Comparison of ENCODE assay signal across 14 cellular contexts in the genomic region with DNA sequence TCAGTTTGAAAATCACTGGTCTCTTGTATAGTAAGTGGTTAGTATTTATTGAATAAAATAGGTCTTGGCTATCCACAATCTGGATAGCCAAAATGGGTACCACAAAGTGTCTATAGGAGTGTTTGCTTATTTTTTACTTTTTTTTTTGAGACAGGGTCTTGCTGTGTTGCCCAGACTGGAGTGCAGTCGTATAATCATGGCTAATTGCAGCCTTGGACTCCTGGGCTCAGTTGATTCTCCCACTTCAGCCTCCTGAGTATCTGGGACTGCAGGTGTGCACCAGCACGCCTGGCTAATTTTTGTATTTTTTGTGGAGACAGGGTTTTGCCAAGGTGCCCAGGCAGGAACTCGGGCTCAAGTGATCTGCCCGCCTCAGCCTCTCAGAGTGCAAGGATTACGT. TPM values are rescaled to one million over a fixed set of nuclear protein-coding genes. Genes with fewer than 3 reads are reported as not detected.
DNase-seq lines count a peak whose midpoint lies in the region; ATAC-seq and TF ChIP-seq lines count a peak whose summit lies in the region.
"Had no signal": no experiment of that assay in that cellular context is flagged by ENCODE, and none has a peak within 500 bp of the region (broad histone marks: within the 10 kb centered on the region; RNA-seq: fewer than 3 reads in every experiment).

No MANE protein-coding gene starts in this region.

- whole genome bisulfite sequencing in ovary, 3 donors: 74 to 90% (median 78%) methylated on average over 5 of the region's 5 CpGs

- H3K36me3 Mint-ChIP-seq in stimulated activated naive CD8-positive, alpha-beta T cell treated with anti-CD3 and anti-CD28 coated beads, Interleukin-15, Interleukin-2, amounts not matched to agents 100 ng/mL and 50 ng/mL, for 24 hours (ENCODE audit: low read depth): peaks cover 55% of the 10 kb centered on the region
- peaks cover 23 to 49% (median 40%) of the 10 kb centered on the region in 5 donors for H3K36me3 Mint-ChIP-seq in naive thymus-derived CD4-positive, alpha-beta T cell
- peaks cover 62% of the 10 kb centered on the region for H3K36me3 Mint-ChIP-seq in activated naive CD4-positive, alpha-beta T cell treated with anti-CD3 and anti-CD28 coated beads, Interleukin-2, amount 10 ng/mL, durations not matched to agents 7 days and 5 days

- ATAC-seq in stimulated activated naive CD8-positive, alpha-beta T cell treated with anti-CD3 and anti-CD28 coated beads, Interleukin-15, amount 100 ng/mL, for 72 hours: no peak
- ATAC-seq in naive thymus-derived CD4-positive, alpha-beta T cell: no peak

- DNase-seq in stimulated activated naive CD8-positive, alpha-beta T cell treated with anti-CD3 and anti-CD28 coated beads, Interleukin-15, amount 100 ng/mL, for 72 hours: no peak
- no peak for DNase-seq in naive thymus-derived CD4-positive, alpha-beta T cell
- no peak for DNase-seq in stimulated activated CD4-positive, alpha-beta T cell treated with anti-CD3 and anti-CD28 coated beads, Interleukin-12 subunit alpha, Interleukin-12 subunit beta, amount 100 ng/mL, for 4 hours
- no peak for DNase-seq in ovary
- DNase-seq in activated naive CD4-positive, alpha-beta T cell treated with anti-CD3 and anti-CD28 coated beads, Interleukin-2, amount 10 ng/mL, durations not matched to agents 7 days and 5 days: no peak
- DNase-seq: CD8-positive, alpha-beta memory T cell; GOT3; NCI-H1417; NCI-H1930; NCI-H2171 treated with DMSO at 0.1 percent for 48 hours; NCI-H510A treated with DMSO at 0.1 percent for 48 hours; SHP77 treated with DMSO at 0.1 percent for 48 hours had no signal

- CTCF ChIA-PET in naive thymus-derived CD4-positive, alpha-beta T cell (lab: Charles Lee): no interaction called here
- CTCF ChIA-PET in activated naive CD4-positive, alpha-beta T cell treated with anti-CD3 and anti-CD28 coated beads, Interleukin-2, amount 10 ng/mL, durations not matched to agents 7 days and 5 days (lab: Charles Lee): no interaction called here

- H3K9me3 ChIP-seq in naive thymus-derived CD4-positive, alpha-beta T cell (ENCODE audit: control insufficient read depth in 2 of 3, low read length in 3 of 3): peaks cover 0 to 7% (median 0%) of the 10 kb centered on the region in 3 experiments
- no peaks in the 10 kb centered on the region for H3K9me3 ChIP-seq in ovary

- peaks cover 34 to 41% of the 10 kb centered on the region in 2 donors for H3K4me1 ChIP-seq in naive thymus-derived CD4-positive, alpha-beta T cell (ENCODE audit: control insufficient read depth in 2 of 2, insufficient read depth in 2 of 2, low read length in 2 of 2)
- peaks cover 12% of the 10 kb centered on the region for H3K4me1 ChIP-seq in ovary (ENCODE audit: insufficient read depth)

- no peak for TF ChIP-seq POLR2A in ovary (IDR thresholded peaks at IDR 0.05)

- H3K27ac ChIP-seq in VCaP (peak overlapping the region; percentile 100), ovary (no peak overlapping the region)
- no peak overlapping the region for H3K27ac ChIP-seq in naive thymus-derived CD4-positive, alpha-beta T cell (ENCODE audit: low read depth, low read length)

- H3K36me3 ChIP-seq in naive thymus-derived CD4-positive, alpha-beta T cell (ENCODE audit: control insufficient read depth in 2 of 3, insufficient read depth in 3 of 3, low read length in 3 of 3): peaks cover 0 to 20% (median 7%) of the 10 kb centered on the region in 3 experiments
- no peaks in the 10 kb centered on the region for H3K36me3 ChIP-seq in ovary

- TF ChIP-seq CTCF in VCaP (conservative IDR thresholded peaks at IDR 0.05) (no peak), ovary (IDR thresholded peaks at IDR 0.05) (no peak)

- no peak overlapping the region for H3K27ac Mint-ChIP-seq in stimulated activated naive CD8-positive, alpha-beta T cell treated with anti-CD3 and anti-CD28 coated beads, Interleukin-15, Interleukin-2, amounts not matched to agents 100 ng/mL and 50 ng/mL, for 24 hours
- H3K27ac Mint-ChIP-seq in stimulated activated naive CD8-positive, alpha-beta T cell treated with anti-CD3 and anti-CD28 coated beads, Interleukin-15, amount 100 ng/mL, for 72 hours: no peak overlapping the region
- H3K27ac Mint-ChIP-seq in naive thymus-derived CD4-positive, alpha-beta T cell: peak overlapping the region in 3 of 9 donors; percentile 12 to 47 (median 25)
- no peak overlapping the region for H3K27ac Mint-ChIP-seq in activated naive CD4-positive, alpha-beta T cell treated with anti-CD3 and anti-CD28 coated beads, Interleukin-2, amount 10 ng/mL, durations not matched to agents 7 days and 5 days

- no peaks in the 10 kb centered on the region for H3K27me3 ChIP-seq in naive thymus-derived CD4-positive, alpha-beta T cell (ENCODE audit: control insufficient read depth in 2 of 2, insufficient read depth in 2 of 2, low read length in 2 of 2)
- no peaks in the 10 kb centered on the region for H3K27me3 ChIP-seq in ovary

- H3K4me3 Mint-ChIP-seq in stimulated activated naive CD8-positive, alpha-beta T cell treated with anti-CD3 and anti-CD28 coated beads, Interleukin-15, Interleukin-2, amounts not matched to agents 100 ng/mL and 50 ng/mL, for 24 hours: peak overlapping the region; percentile 3
- no peak overlapping the region for H3K4me3 Mint-ChIP-seq in stimulated activated naive CD8-positive, alpha-beta T cell treated with anti-CD3 and anti-CD28 coated beads, Interleukin-15, amount 100 ng/mL, for 72 hours
- peak overlapping the region in 6 of 10 donors; percentile 16 to 96 (median 46) for H3K4me3 Mint-ChIP-seq in naive thymus-derived CD4-positive, alpha-beta T cell
- H3K4me3 Mint-ChIP-seq in activated naive CD4-positive, alpha-beta T cell treated with anti-CD3 and anti-CD28 coated beads, Interleukin-2, amount 10 ng/mL, durations not matched to agents 7 days and 5 days: no peak overlapping the region

- no peaks in the 10 kb centered on the region for H3K27me3 Mint-ChIP-seq in stimulated activated naive CD8-positive, alpha-beta T cell treated with anti-CD3 and anti-CD28 coated beads, Interleukin-15, Interleukin-2, amounts not matched to agents 100 ng/mL and 50 ng/mL, for 24 hours
- H3K27me3 Mint-ChIP-seq in stimulated activated naive CD8-positive, alpha-beta T cell treated with anti-CD3 and anti-CD28 coated beads, Interleukin-15, amount 100 ng/mL, for 72 hours: no peaks in the 10 kb centered on the region
- H3K27me3 Mint-ChIP-seq in naive thymus-derived CD4-positive, alpha-beta T cell: peaks cover 0 to 2% (median 0%) of the 10 kb centered on the region in 5 donors
- H3K27me3 Mint-ChIP-seq in activated naive CD4-positive, alpha-beta T cell treated with anti-CD3 and anti-CD28 coated beads, Interleukin-2, amount 10 ng/mL, durations not matched to agents 7 days and 5 days: no peaks in the 10 kb centered on the region
- H3K27me3 Mint-ChIP-seq: CD8-positive, alpha-beta memory T cell had no signal

- no peak overlapping the region for H3K4me3 ChIP-seq in naive thymus-derived CD4-positive, alpha-beta T cell (ENCODE audit: low read length)
- H3K4me3 ChIP-seq in ovary: no peak overlapping the region

- peaks cover 81% of the 10 kb centered on the region for H3K4me1 Mint-ChIP-seq in stimulated activated naive CD8-positive, alpha-beta T cell treated with anti-CD3 and anti-CD28 coated beads, Interleukin-15, Interleukin-2, amounts not matched to agents 100 ng/mL and 50 ng/mL, for 24 hours (ENCODE audit: low read depth)
- peaks cover 76% of the 10 kb centered on the region for H3K4me1 Mint-ChIP-seq in stimulated activated naive CD8-positive, alpha-beta T cell treated with anti-CD3 and anti-CD28 coated beads, Interleukin-15, amount 100 ng/mL, for 72 hours
- peaks cover 46 to 87% (median 77%) of the 10 kb centered on the region in 7 donors for H3K4me1 Mint-ChIP-seq in naive thymus-derived CD4-positive, alpha-beta T cell
- peaks cover 69% of the 10 kb centered on the region for H3K4me1 Mint-ChIP-seq in activated naive CD4-positive, alpha-beta T cell treated with anti-CD3 and anti-CD28 coated beads, Interleukin-2, amount 10 ng/mL, durations not matched to agents 7 days and 5 days

- H3K9me3 Mint-ChIP-seq in stimulated activated naive CD8-positive, alpha-beta T cell treated with anti-CD3 and anti-CD28 coated beads, Interleukin-15, Interleukin-2, amounts not matched to agents 100 ng/mL and 50 ng/mL, for 24 hours: peaks cover 8% of the 10 kb centered on the region
- H3K9me3 Mint-ChIP-seq in stimulated activated naive CD8-positive, alpha-beta T cell treated with anti-CD3 and anti-CD28 coated beads, Interleukin-15, amount 100 ng/mL, for 72 hours: peaks cover 15 to 24% of the 10 kb centered on the region in 2 donors
- peaks cover 0 to 31% (median 12%) of the 10 kb centered on the region in 11 donors for H3K9me3 Mint-ChIP-seq in naive thymus-derived CD4-positive, alpha-beta T cell
- peaks cover 20% of the 10 kb centered on the region for H3K9me3 Mint-ChIP-seq in activated naive CD4-positive, alpha-beta T cell treated with anti-CD3 and anti-CD28 coated beads, Interleukin-2, amount 10 ng/mL, durations not matched to agents 7 days and 5 days

- TF ChIP-seq EP300 in ovary (IDR thresholded peaks at IDR 0.05): no peak

- POLR2A ChIA-PET in naive thymus-derived CD4-positive, alpha-beta T cell (lab: Charles Lee): no interaction called here

- intact Hi-C loops in naive thymus-derived CD4-positive, alpha-beta T cell (cut with micrococcal nuclease): loop anchor here (5.0 to 10.0 kb wide), 4 partner anchors 90 to 997 kb away; partner anchors contain the start of genes RNF32 (in 2 of the 2) and PAXIP1 (in 1 of the 2)
- intact Hi-C loops in ovary (cut with DNase I): no loop called here

RNA-seq across cellular contexts. Expression of gene RBM33, which starts 2.8 kb away (rescaled TPM):
- 100 to 1,000 TPM in 4 of 5 experiments, 10 to 100 TPM in 1; 90.2 to 177 (median 164) TPM for total RNA-seq in naive thymus-derived CD4-positive, alpha-beta T cell
- polyA plus RNA-seq in naive thymus-derived CD4-positive, alpha-beta T cell: 10 to 100 TPM; 43.7 to 78.8 TPM
- 10 to 100 TPM; 27.0 to 62.0 (median 52.1) TPM for total RNA-seq in ovary
- polyA plus RNA-seq in ovary: 10 to 100 TPM; 19.8 to 22.0 TPM

Comparison
In these comparisons a context has a peak if more than half of its experiments do, and no peak if none do; other contexts are left out.
1. H3K4me3 Mint-ChIP-seq: peak in stimulated activated naive CD8-positive, alpha-beta T cell treated with anti-CD3 and anti-CD28 coated beads, Interleukin-15, Interleukin-2, amounts not matched to agents 100 ng/mL and 50 ng/mL, for 24 hours (single experiment) and naive thymus-derived CD4-positive, alpha-beta T cell (6 of 10); none in stimulated activated naive CD8-positive, alpha-beta T cell treated with anti-CD3 and anti-CD28 coated beads, Interleukin-15, amount 100 ng/mL, for 72 hours (0 of 2) and activated naive CD4-positive, alpha-beta T cell treated with anti-CD3 and anti-CD28 coated beads, Interleukin-2, amount 10 ng/mL, durations not matched to agents 7 days and 5 days (single experiment).
2. intact Hi-C loops: an anchor here in naive thymus-derived CD4-positive, alpha-beta T cell (5.0 to 10.0 kb wide); none called in ovary.